ENCODE assay signal across 26 cellular contexts in the genomic region with DNA sequence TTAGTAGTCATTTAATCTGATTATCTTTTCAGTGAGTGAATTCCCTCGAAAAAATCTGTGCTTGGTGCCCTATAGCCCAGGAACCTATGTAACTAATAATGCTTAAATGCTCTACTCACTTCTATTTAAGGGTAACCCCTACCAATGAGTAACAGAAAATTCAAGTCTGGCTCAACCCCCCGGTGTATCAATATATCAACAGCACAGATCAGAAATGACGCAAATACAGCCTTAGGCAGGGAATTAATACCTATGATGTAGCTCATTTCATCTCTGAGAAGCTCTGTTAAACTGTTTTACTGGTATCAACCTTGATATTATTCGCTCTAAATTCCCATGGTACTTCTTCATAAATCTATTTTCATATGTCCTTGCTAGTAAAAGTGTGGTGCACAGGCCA. TPM values are rescaled to one million over a fixed set of nuclear protein-coding genes. Genes with fewer than 3 reads are reported as not detected.
DNase-seq lines count a peak whose midpoint lies in the region; ATAC-seq and TF ChIP-seq lines count a peak whose summit lies in the region.
"Had no signal": no experiment of that assay in that cellular context is flagged by ENCODE, and none has a peak within 500 bp of the region (broad histone marks: within the 10 kb centered on the region; RNA-seq: fewer than 3 reads in every experiment).

No MANE protein-coding gene starts in this region.

- WGBS in SK-N-SH (ENCODE audit: low lambda C conversion rate), result 45% methylated on average over 4 of the region's 4 CpGs
- WGBS in transverse colon (ENCODE audit: low coverage in 1 of 2), 2 donors, result 80 to 84% methylated on average over 4 of the region's 4 CpGs

- CTCF ChIA-PET in SK-N-SH (lab: Yijun Ruan, JAX), result no interaction called here

- POLR2A ChIA-PET in SK-N-SH (lab: Yijun Ruan, JAX), result no interaction called here

- no peak for TF ChIP-seq POLR2A in transverse colon (IDR thresholded peaks at IDR 0.05)

- H3K36me3 ChIP-seq in SK-N-SH (replicated peaks in 1 of 2; ENCODE audit: control insufficient read depth in 1 of 2, insufficient read depth in 2 of 2, low read length in 1 of 2), result no peaks in the 10 kb centered on the region
- no peaks in the 10 kb centered on the region for H3K36me3 ChIP-seq in osteoblast (ENCODE audit: insufficient read depth, low read length)
- no peaks in the 10 kb centered on the region for H3K36me3 ChIP-seq in transverse colon
- H3K36me3 ChIP-seq: upper lobe of left lung had no signal

- no peaks in the 10 kb centered on the region for H3K36me3 Mint-ChIP-seq in endothelial cell (ENCODE audit: low read depth, unreplicated experiment)
- H3K36me3 Mint-ChIP-seq: activated naive CD4-positive, alpha-beta T cell treated with anti-CD3 and anti-CD28 coated beads, Interleukin-2, amount 50 U/mL, for 72 hours; memory B cell; naive thymus-derived CD4-positive, alpha-beta T cell; stimulated activated naive B cell treated with anti-CD40 and anti-IgM and Interleukin-4, amounts not matched to agents 10 μg/mL and 1 μg/mL and 100 μg/mL, for 72 hours had no signal

- peak overlapping the region; percentile 5 for H3K27ac Mint-ChIP-seq in endothelial cell (ENCODE audit: unreplicated experiment)
- H3K27ac Mint-ChIP-seq: activated CD4-positive, alpha-beta T cell treated with anti-CD3 and anti-CD28 coated beads, Interleukin-2, amount 10 ng/mL, durations not matched to agents 7 days and 5 days; activated naive CD4-positive, alpha-beta T cell treated with anti-CD3 and anti-CD28 coated beads, Interleukin-2, amount 50 U/mL, for 72 hours; activated T-helper 17 cell treated with anti-CD3 and anti-CD28 coated beads, Interleukin-2, amount 50 U/mL, for 72 hours; memory B cell; naive thymus-derived CD4-positive, alpha-beta T cell; stimulated activated naive B cell treated with anti-CD40 and anti-IgM and Interleukin-4, amounts not matched to agents 10 μg/mL and 1 μg/mL and 100 μg/mL, for 72 hours had no signal

- intact Hi-C loops in transverse colon (cut with DNase I; ENCODE audit: low total_unique reads), result no loop called here

- H3K4me3 Mint-ChIP-seq in endothelial cell (ENCODE audit: unreplicated experiment), result no peak overlapping the region
- H3K4me3 Mint-ChIP-seq: activated CD4-positive, alpha-beta T cell treated with anti-CD3 and anti-CD28 coated beads, Interleukin-2, amount 10 ng/mL, durations not matched to agents 7 days and 5 days; activated T-helper 17 cell treated with anti-CD3 and anti-CD28 coated beads, Interleukin-2, amount 50 U/mL, for 72 hours; memory B cell; naive thymus-derived CD4-positive, alpha-beta T cell; stimulated activated naive B cell treated with anti-CD40 and anti-IgM and Interleukin-4, amounts not matched to agents 10 μg/mL and 1 μg/mL and 100 μg/mL, for 72 hours had no signal

- peak overlapping the region; percentile 28 to 95; a peak in 3 of 4 replicates for H3K27ac ChIP-seq in SK-N-SH (ENCODE audit: low read depth in 2 of 2, low read length in 1 of 2)
- peak overlapping the region; percentile 34 for H3K27ac ChIP-seq in osteoblast (ENCODE audit: low read depth, low read length)
- H3K27ac ChIP-seq in transverse colon, result peak overlapping the region; percentile 47 to 80 (median 66)
- H3K27ac ChIP-seq: skin epidermis, upper lobe of left lung had no signal

- no peaks in the 10 kb centered on the region for H3K9me3 Mint-ChIP-seq in endothelial cell (ENCODE audit: unreplicated experiment)
- H3K9me3 Mint-ChIP-seq: activated CD4-positive, alpha-beta T cell treated with anti-CD3 and anti-CD28 coated beads, Interleukin-2, amount 10 ng/mL, durations not matched to agents 7 days and 5 days; activated T-helper 17 cell treated with anti-CD3 and anti-CD28 coated beads, Interleukin-2, amount 50 U/mL, for 72 hours; memory B cell; stimulated activated naive B cell treated with anti-CD40 and anti-IgM and Interleukin-4, amounts not matched to agents 10 μg/mL and 1 μg/mL and 100 μg/mL, for 72 hours had no signal

- H3K79me2 ChIP-seq in SK-N-SH (ENCODE audit: insufficient read depth) (peaks cover 87% of the 10 kb centered on the region), osteoblast (ENCODE audit: insufficient read depth, low read length) (peaks cover 83% of the 10 kb centered on the region)

- DNase-seq in SK-N-SH (no peak), endothelial cell (ENCODE audit: low spot score) (no peak), osteoblast (ENCODE audit: insufficient read length, low spot score, missing footprints) (no peak), transverse colon (no peak), epidermal melanocyte (ENCODE audit: insufficient read length, low spot score) (no peak), NCI-H446 (lab: John Stamatoyannopoulos, UW) (no peak)
- DNase-seq in activated T-cell treated with anti-CD3 and anti-CD28 coated beads, Interleukin-2, amount 50 U/mL, for 1 hour, result no peak
- DNase-seq: 8988T; activated CD4-positive, alpha-beta T cell treated with anti-CD3 and anti-CD28 coated beads, Interleukin-2, amount 10 ng/mL, durations not matched to agents 7 days and 5 days; DMS79 treated with DMSO at 0.1 percent for 48 hours; effector memory CD4-positive, alpha-beta T cell; HCEC 1CT; KG1; naive thymus-derived CD4-positive, alpha-beta T cell; NCI-H2227 treated with DMSO at 0.1 percent for 48 hours; NCI-H774; OCI-M1; posterior cingulate gyrus; stimulated activated naive B cell treated with anti-CD40 and anti-IgM and Interleukin-4, amounts not matched to agents 10 μg/mL and 1 μg/mL and 100 μg/mL, for 72 hours; T-helper 1 cell; upper lobe of left lung had no signal

- peaks cover 19% of the 10 kb centered on the region for H3K4me1 Mint-ChIP-seq in endothelial cell (ENCODE audit: unreplicated experiment)
- H3K4me1 Mint-ChIP-seq: activated CD4-positive, alpha-beta T cell treated with anti-CD3 and anti-CD28 coated beads, Interleukin-2, amount 10 ng/mL, durations not matched to agents 7 days and 5 days; activated T-helper 17 cell treated with anti-CD3 and anti-CD28 coated beads, Interleukin-2, amount 50 U/mL, for 72 hours; memory B cell; naive thymus-derived CD4-positive, alpha-beta T cell; stimulated activated naive B cell treated with anti-CD40 and anti-IgM and Interleukin-4, amounts not matched to agents 10 μg/mL and 1 μg/mL and 100 μg/mL, for 72 hours had no signal

- H3K4me3 ChIP-seq in SK-N-SH (ENCODE audit: low read depth in 2 of 2, low read length in 1 of 2) (no peak overlapping the region), osteoblast (ENCODE audit: insufficient read depth, low read length) (no peak overlapping the region), transverse colon (no peak overlapping the region)
- H3K4me3 ChIP-seq: skin epidermis, upper lobe of left lung had no signal

- no peak for TF ChIP-seq CTCF in SK-N-SH (IDR thresholded peaks at IDR 0.05)
- TF ChIP-seq CTCF in endothelial cell (IDR thresholded peaks at IDR 0.05; ENCODE audit: unreplicated experiment), result no peak
- no peak for TF ChIP-seq CTCF in osteoblast (IDR thresholded peaks at IDR 0.05; ENCODE audit: extremely low read depth, low read depth, low read length)
- no peak for TF ChIP-seq CTCF in transverse colon (IDR thresholded peaks at IDR 0.05)

- no peaks in the 10 kb centered on the region for H3K27me3 Mint-ChIP-seq in endothelial cell (ENCODE audit: unreplicated experiment)
- H3K27me3 Mint-ChIP-seq: activated CD4-positive, alpha-beta T cell treated with anti-CD3 and anti-CD28 coated beads, Interleukin-2, amount 10 ng/mL, durations not matched to agents 7 days and 5 days; activated T-helper 17 cell treated with anti-CD3 and anti-CD28 coated beads, Interleukin-2, amount 50 U/mL, for 72 hours; memory B cell; naive thymus-derived CD4-positive, alpha-beta T cell; stimulated activated naive B cell treated with anti-CD40 and anti-IgM and Interleukin-4, amounts not matched to agents 10 μg/mL and 1 μg/mL and 100 μg/mL, for 72 hours had no signal

- no peak for TF ChIP-seq RAD21 in SK-N-SH (IDR thresholded peaks at IDR 0.05; ENCODE audit: low read length)

- H3K9me3 ChIP-seq in SK-N-SH, result no peaks in the 10 kb centered on the region
- H3K9me3 ChIP-seq in osteoblast (ENCODE audit: low read depth, low read length), result no peaks in the 10 kb centered on the region
- no peaks in the 10 kb centered on the region for H3K9me3 ChIP-seq in transverse colon
- H3K9me3 ChIP-seq: upper lobe of left lung had no signal

- H3K4me1 ChIP-seq in SK-N-SH (ENCODE audit: control insufficient read depth in 1 of 2, insufficient read depth in 2 of 2, low read depth in 1 of 2, low read length in 1 of 2) (peaks cover 0 to 75% of the 10 kb centered on the region in 2 experiments; a peak in 3 of 4 replicates), osteoblast (ENCODE audit: insufficient read depth, low read length) (peaks cover 81% of the 10 kb centered on the region), transverse colon (peaks cover 0 to 12% (median 8%) of the 10 kb centered on the region in 4 donors)

- peaks cover 48% of the 10 kb centered on the region for H3F3A ChIP-seq in SK-N-SH (replicated peaks; ENCODE audit: insufficient read depth)

- no peaks in the 10 kb centered on the region for H3K9me2 ChIP-seq in SK-N-SH

- H2AFZ ChIP-seq in SK-N-SH (ENCODE audit: low read depth) (no peak overlapping the region), osteoblast (ENCODE audit: low read length) (no peak overlapping the region)

- H4K20me1 ChIP-seq in SK-N-SH (ENCODE audit: insufficient read depth) (no peaks in the 10 kb centered on the region), osteoblast (ENCODE audit: insufficient read depth, low read length) (peaks cover 7% of the 10 kb centered on the region)

- ATAC-seq in SK-N-SH treated with all-trans-retinoic acid at 6 μM for 48 hours, result no peak
- ATAC-seq: activated naive CD4-positive, alpha-beta T cell treated with anti-CD3 and anti-CD28 coated beads, Interleukin-2, amount 50 U/mL, for 72 hours; activated T-helper 17 cell treated with anti-CD3 and anti-CD28 coated beads, Interleukin-2, amount 50 U/mL, for 72 hours; naive thymus-derived CD4-positive, alpha-beta T cell; stimulated activated naive B cell treated with anti-CD40 and anti-IgM and Interleukin-4, amounts not matched to agents 10 μg/mL and 1 μg/mL and 100 μg/mL, for 72 hours had no signal

- TF ChIP-seq EP300 in SK-N-SH (IDR thresholded peaks at IDR 0.05; ENCODE audit: borderline replicate concordance in 1 of 2, low read depth in 1 of 2, low read length in 1 of 2), result no peak
- TF ChIP-seq EP300 in transverse colon (IDR thresholded peaks at IDR 0.05; ENCODE audit: low read depth), result no peak

- H3K9ac ChIP-seq in SK-N-SH, result peak overlapping the region; percentile 43

- H3K27me3 ChIP-seq in SK-N-SH (ENCODE audit: insufficient read depth), result no peaks in the 10 kb centered on the region
- no peaks in the 10 kb centered on the region for H3K27me3 ChIP-seq in osteoblast (ENCODE audit: insufficient read depth, low read length)
- H3K27me3 ChIP-seq in transverse colon, result no peaks in the 10 kb centered on the region
- H3K27me3 ChIP-seq: upper lobe of left lung had no signal

- H3K4me2 ChIP-seq in SK-N-SH (peak overlapping the region; percentile 43), osteoblast (ENCODE audit: insufficient read depth, low read length) (peak overlapping the region; percentile 26)

- in situ Hi-C loops in transverse colon (cut with MboI; ENCODE audit: low pct_ligation_motif_present in 1 of 4, low pct_unique_long_range_greater_than_20kb in 1 of 4, low sequenced_read_pairs in 3 of 4), result no loop called here

RNA-seq across cellular contexts. Expression of a gene that starts 28.6 kb away (rescaled TPM):
- 29.8 and 36.2 TPM in 2 replicates for polyA plus RNA-seq in SK-N-SH (2012; rRNA removed)
- 37.7 and 40.7 TPM in 2 replicates for polyA plus RNA-seq in SK-N-SH (2012; cell fraction: cytosol; rRNA removed)
- 27.3 and 49.5 TPM in 2 replicates for polyA plus RNA-seq in SK-N-SH (2012; cell fraction: nucleus; rRNA removed)
- 22.0 TPM for total RNA-seq in endothelial cell (ENCODE audit: unreplicated experiment)
- total RNA-seq in osteoblast, result 145 and 147 TPM in 2 replicates
- 10 to 100 TPM in 1 of 4 donors, 1 to 10 TPM in 2, under 1 TPM in 1; 0.40 to 20.6 (median 7.5) TPM for total RNA-seq in transverse colon
- total RNA-seq: activated CD4-positive, alpha-beta T cell treated with anti-CD3 and anti-CD28 coated beads, Interleukin-2, amount 10 ng/mL, durations not matched to agents 7 days and 5 days; activated naive CD4-positive, alpha-beta T cell treated with anti-CD3 and anti-CD28 coated beads, Interleukin-2, amount 50 U/mL, for 72 hours; activated T-helper 17 cell treated with anti-CD3 and anti-CD28 coated beads, Interleukin-2, amount 50 U/mL, for 72 hours had no signal
- polyA plus RNA-seq: naive thymus-derived CD4-positive, alpha-beta T cell had no signal
